In genomic region chr9:123176949-123177348, GRCh38 we compare ENCODE assay signal across 1 cellular context.
TF ChIP-seq lines count a peak whose summit lies in the region.

No MANE protein-coding gene starts in this region.

TF ChIP-seq in GM12878, 131 proteins besides CTCF, POLR2A, EP300 and RAD21 (continued from another document):
- TF ChIP-seq, protein P1, sequence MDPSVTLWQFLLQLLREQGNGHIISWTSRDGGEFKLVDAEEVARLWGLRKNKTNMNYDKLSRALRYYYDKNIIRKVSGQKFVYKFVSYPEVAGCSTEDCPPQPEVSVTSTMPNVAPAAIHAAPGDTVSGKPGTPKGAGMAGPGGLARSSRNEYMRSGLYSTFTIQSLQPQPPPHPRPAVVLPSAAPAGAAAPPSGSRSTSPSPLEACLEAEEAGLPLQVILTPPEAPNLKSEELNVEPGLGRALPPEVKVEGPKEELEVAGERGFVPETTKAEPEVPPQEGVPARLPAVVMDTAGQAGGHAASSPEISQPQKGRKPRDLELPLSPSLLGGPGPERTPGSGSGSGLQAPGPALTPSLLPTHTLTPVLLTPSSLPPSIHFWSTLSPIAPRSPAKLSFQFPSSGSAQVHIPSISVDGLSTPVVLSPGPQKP (IDR thresholded peaks at IDR 0.05; ENCODE audit: low read depth, low read length), result no peak
- TF ChIP-seq, protein P2, sequence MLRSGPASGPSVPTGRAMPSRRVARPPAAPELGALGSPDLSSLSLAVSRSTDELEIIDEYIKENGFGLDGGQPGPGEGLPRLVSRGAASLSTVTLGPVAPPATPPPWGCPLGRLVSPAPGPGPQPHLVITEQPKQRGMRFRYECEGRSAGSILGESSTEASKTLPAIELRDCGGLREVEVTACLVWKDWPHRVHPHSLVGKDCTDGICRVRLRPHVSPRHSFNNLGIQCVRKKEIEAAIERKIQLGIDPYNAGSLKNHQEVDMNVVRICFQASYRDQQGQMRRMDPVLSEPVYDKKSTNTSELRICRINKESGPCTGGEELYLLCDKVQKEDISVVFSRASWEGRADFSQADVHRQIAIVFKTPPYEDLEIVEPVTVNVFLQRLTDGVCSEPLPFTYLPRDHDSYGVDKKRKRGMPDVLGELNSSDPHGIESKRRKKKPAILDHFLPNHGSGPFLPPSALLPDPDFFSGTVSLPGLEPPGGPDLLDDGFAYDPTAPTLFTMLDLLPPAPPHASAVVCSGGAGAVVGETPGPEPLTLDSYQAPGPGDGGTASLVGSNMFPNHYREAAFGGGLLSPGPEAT (IDR thresholded peaks at IDR 0.05; ENCODE audit: low read depth), result no peak
- no peak for TF ChIP-seq TCF7 (IDR thresholded peaks at IDR 0.05; ENCODE audit: borderline replicate concordance)
- TF ChIP-seq, protein P3, sequence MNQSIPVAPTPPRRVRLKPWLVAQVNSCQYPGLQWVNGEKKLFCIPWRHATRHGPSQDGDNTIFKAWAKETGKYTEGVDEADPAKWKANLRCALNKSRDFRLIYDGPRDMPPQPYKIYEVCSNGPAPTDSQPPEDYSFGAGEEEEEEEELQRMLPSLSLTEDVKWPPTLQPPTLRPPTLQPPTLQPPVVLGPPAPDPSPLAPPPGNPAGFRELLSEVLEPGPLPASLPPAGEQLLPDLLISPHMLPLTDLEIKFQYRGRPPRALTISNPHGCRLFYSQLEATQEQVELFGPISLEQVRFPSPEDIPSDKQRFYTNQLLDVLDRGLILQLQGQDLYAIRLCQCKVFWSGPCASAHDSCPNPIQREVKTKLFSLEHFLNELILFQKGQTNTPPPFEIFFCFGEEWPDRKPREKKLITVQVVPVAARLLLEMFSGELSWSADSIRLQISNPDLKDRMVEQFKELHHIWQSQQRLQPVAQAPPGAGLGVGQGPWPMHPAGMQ (IDR thresholded peaks at IDR 0.05; ENCODE audit: borderline replicate concordance), result no peak
- TF ChIP-seq NR2F1 (conservative IDR thresholded peaks at IDR 0.05), result no peak
- TF ChIP-seq ATF7 (IDR thresholded peaks at IDR 0.05; ENCODE audit: low read depth), result no peak
- TF ChIP-seq SREBF1 (IDR thresholded peaks at IDR 0.05; ENCODE audit: low read length), result no peak
- TF ChIP-seq, protein P4, sequence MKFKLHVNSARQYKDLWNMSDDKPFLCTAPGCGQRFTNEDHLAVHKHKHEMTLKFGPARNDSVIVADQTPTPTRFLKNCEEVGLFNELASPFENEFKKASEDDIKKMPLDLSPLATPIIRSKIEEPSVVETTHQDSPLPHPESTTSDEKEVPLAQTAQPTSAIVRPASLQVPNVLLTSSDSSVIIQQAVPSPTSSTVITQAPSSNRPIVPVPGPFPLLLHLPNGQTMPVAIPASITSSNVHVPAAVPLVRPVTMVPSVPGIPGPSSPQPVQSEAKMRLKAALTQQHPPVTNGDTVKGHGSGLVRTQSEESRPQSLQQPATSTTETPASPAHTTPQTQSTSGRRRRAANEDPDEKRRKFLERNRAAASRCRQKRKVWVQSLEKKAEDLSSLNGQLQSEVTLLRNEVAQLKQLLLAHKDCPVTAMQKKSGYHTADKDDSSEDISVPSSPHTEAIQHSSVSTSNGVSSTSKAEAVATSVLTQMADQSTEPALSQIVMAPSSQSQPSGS (IDR thresholded peaks at IDR 0.05; ENCODE audit: low read length), result no peak
